Comparison of ENCODE assay signal across 8 cellular contexts in the genomic region with DNA sequence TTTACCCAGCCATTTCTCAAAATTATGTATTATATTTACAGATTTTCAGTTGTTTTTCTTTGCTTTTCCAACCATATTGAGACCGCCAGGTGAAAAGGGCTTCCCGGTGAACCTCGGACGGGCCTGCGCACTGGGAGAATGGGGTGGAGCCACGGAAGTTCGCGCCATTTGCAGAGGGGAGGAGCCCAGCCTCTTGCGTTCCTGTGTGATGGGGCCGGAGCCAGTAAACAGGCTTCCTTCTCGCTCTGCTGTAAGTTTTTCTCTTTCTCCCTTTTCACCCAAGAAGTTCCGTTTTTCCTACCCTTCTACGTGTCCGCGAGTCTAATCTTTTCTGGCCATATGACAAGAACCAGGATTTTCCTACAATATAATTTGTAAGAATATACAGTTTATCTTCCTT.
DNase-seq lines count a peak whose midpoint lies in the region; ATAC-seq and TF ChIP-seq lines count a peak whose summit lies in the region.

No MANE protein-coding gene starts in this region.

- H3K27me3 ChIP-seq in mesendoderm (ENCODE audit: insufficient read depth, low read length, poor library complexity) (no peaks in the 10 kb centered on the region), esophagus squamous epithelium (no peaks in the 10 kb centered on the region)

- CTCF ChIA-PET in GM10248 (lab: Yijun Ruan, JAX), result no interaction called here

- peak overlapping the region; percentile 31 for H3K9ac ChIP-seq in mesendoderm (ENCODE audit: low read length)

- H3K79me1 ChIP-seq in mesendoderm (ENCODE audit: low read length), result no peaks in the 10 kb centered on the region

- no peaks in the 10 kb centered on the region for H3K4me1 ChIP-seq in mesendoderm (ENCODE audit: control insufficient read depth, low read depth, low read length)
- H3K4me1 ChIP-seq in esophagus squamous epithelium, result peaks cover 0 to 5% (median 0%) of the 10 kb centered on the region in 3 donors

- H3K36me3 Mint-ChIP-seq in activated T-helper 1 cell treated with anti-CD3 and anti-CD28 coated beads, Interleukin-12 subunit alpha, Interleukin-12 subunit beta, Interleukin-2, Interleukin-4 antibody, amounts not matched to agents 30 ng/mL and 10 ng/mL and 1 ng/mL, durations not matched to agents 14 hours and 24 hours and 36 hours (ENCODE audit: low read depth), result no peaks in the 10 kb centered on the region

- POLR2A ChIA-PET in GM10248 (lab: Yijun Ruan, JAX), result no interaction called here

- peak overlapping the region; percentile 62 for H3K4me3 Mint-ChIP-seq in activated T-helper 1 cell treated with anti-CD3 and anti-CD28 coated beads, Interleukin-12 subunit alpha, Interleukin-12 subunit beta, Interleukin-2, Interleukin-4 antibody, amounts not matched to agents 30 ng/mL and 10 ng/mL and 1 ng/mL, durations not matched to agents 14 hours and 24 hours and 36 hours

- DNase-seq in GM10248 (ENCODE audit: extremely low spot score) (peak; percentile 18), mesendoderm (peak; percentile 70), esophagus squamous epithelium (lab: John Stamatoyannopoulos, UW) (no peak), GF-D8 (lab: John Stamatoyannopoulos, UW) (no peak), cerebellar nuclear complex (lab: John Stamatoyannopoulos, UW) (no peak)
- peak; percentile 8 for DNase-seq in activated T-helper 1 cell treated with anti-CD3 and anti-CD28 coated beads, Interleukin-12 subunit alpha, Interleukin-12 subunit beta, Interleukin-2, Interleukin-4 antibody, amounts not matched to agents 30 ng/mL and 10 ng/mL and 1 ng/mL, durations not matched to agents 14 hours and 24 hours and 36 hours (ENCODE audit: low spot score)

- H3K23ac ChIP-seq in mesendoderm (ENCODE audit: low read length), result no peak overlapping the region

- H4K5ac ChIP-seq in mesendoderm (ENCODE audit: low read length), result no peak overlapping the region

- TF ChIP-seq POLR2A in esophagus squamous epithelium (IDR thresholded peaks at IDR 0.05), result no peak

- no peaks in the 10 kb centered on the region for H3K79me2 ChIP-seq in mesendoderm (ENCODE audit: control insufficient read depth, insufficient read depth, low read length)

- no peak overlapping the region for H2BK120ac ChIP-seq in mesendoderm (ENCODE audit: low read depth, low read length)

- no peak overlapping the region for H3K27ac Mint-ChIP-seq in activated T-helper 1 cell treated with anti-CD3 and anti-CD28 coated beads, Interleukin-12 subunit alpha, Interleukin-12 subunit beta, Interleukin-2, Interleukin-4 antibody, amounts not matched to agents 30 ng/mL and 10 ng/mL and 1 ng/mL, durations not matched to agents 14 hours and 24 hours and 36 hours

- no peak overlapping the region for H2BK5ac ChIP-seq in mesendoderm (ENCODE audit: low read length)

- ATAC-seq in HG03565 (IDR thresholded peaks at IDR 0.05; ENCODE audit: unreplicated experiment) (peak; percentile 59), HG03196 (IDR thresholded peaks at IDR 0.05; ENCODE audit: unreplicated experiment) (no peak)

- H4K8ac ChIP-seq in mesendoderm (ENCODE audit: low read depth, low read length), result peak overlapping the region; percentile 76

- H3K36me3 ChIP-seq in mesendoderm (ENCODE audit: control insufficient read depth, insufficient read depth, low read length) (no peaks in the 10 kb centered on the region), esophagus squamous epithelium (no peaks in the 10 kb centered on the region)

- no peak overlapping the region for H3K4ac ChIP-seq in mesendoderm (ENCODE audit: low read depth, low read length)

- H3K18ac ChIP-seq in mesendoderm (ENCODE audit: low read length), result no peak overlapping the region

- no peaks in the 10 kb centered on the region for H3K9me3 ChIP-seq in esophagus squamous epithelium

- H3K4me2 ChIP-seq in mesendoderm (ENCODE audit: low read length), result no peak overlapping the region

- TF ChIP-seq CTCF in GM10248 (IDR thresholded peaks at IDR 0.05; ENCODE audit: control extremely low read depth, extremely low read depth, low read depth, missing control alignments) (no peak), esophagus squamous epithelium (IDR thresholded peaks at IDR 0.05) (no peak)

- H2BK15ac ChIP-seq in mesendoderm (replicated peaks; ENCODE audit: low read depth), result no peak overlapping the region

- WGBS in mesendoderm (ENCODE audit: extremely low coverage, insufficient coverage, low lambda C conversion rate), result no CpG with 5 or more reads among the region's 15 CpGs
- 85 to 97% methylated on average over 14 to 15 of the region's 15 CpGs for WGBS in esophagus squamous epithelium, 2 donors

- intact Hi-C loops in activated T-helper 1 cell treated with anti-CD3 and anti-CD28 coated beads, Interleukin-12 subunit alpha, Interleukin-12 subunit beta, Interleukin-2, Interleukin-4 antibody, amounts not matched to agents 30 ng/mL and 10 ng/mL and 1 ng/mL, durations not matched to agents 14 hours and 24 hours and 36 hours (cut with micrococcal nuclease), result no loop called here
- intact Hi-C loops in esophagus squamous epithelium (cut with DNase I), result no loop called here

- H3K27me3 Mint-ChIP-seq in activated T-helper 1 cell treated with anti-CD3 and anti-CD28 coated beads, Interleukin-12 subunit alpha, Interleukin-12 subunit beta, Interleukin-2, Interleukin-4 antibody, amounts not matched to agents 30 ng/mL and 10 ng/mL and 1 ng/mL, durations not matched to agents 14 hours and 24 hours and 36 hours (ENCODE audit: insufficient read depth), result no peaks in the 10 kb centered on the region

- H2AK5ac ChIP-seq in mesendoderm (ENCODE audit: low read length), result no peak overlapping the region

- H3K9me3 Mint-ChIP-seq in activated T-helper 1 cell treated with anti-CD3 and anti-CD28 coated beads, Interleukin-12 subunit alpha, Interleukin-12 subunit beta, Interleukin-2, Interleukin-4 antibody, amounts not matched to agents 30 ng/mL and 10 ng/mL and 1 ng/mL, durations not matched to agents 14 hours and 24 hours and 36 hours, result no peaks in the 10 kb centered on the region

- H3K4me3 ChIP-seq in mesendoderm (ENCODE audit: low read length) (no peak overlapping the region), esophagus squamous epithelium (no peak overlapping the region)

- no peak overlapping the region for H3K27ac ChIP-seq in mesendoderm (ENCODE audit: low read depth, low read length)
- H3K27ac ChIP-seq in esophagus squamous epithelium, result no peak overlapping the region

- no peaks in the 10 kb centered on the region for H3K4me1 Mint-ChIP-seq in activated T-helper 1 cell treated with anti-CD3 and anti-CD28 coated beads, Interleukin-12 subunit alpha, Interleukin-12 subunit beta, Interleukin-2, Interleukin-4 antibody, amounts not matched to agents 30 ng/mL and 10 ng/mL and 1 ng/mL, durations not matched to agents 14 hours and 24 hours and 36 hours (ENCODE audit: low read depth)

- H3K56ac ChIP-seq in mesendoderm (ENCODE audit: low read length), result no peak overlapping the region

Comparison
In these comparisons a context has a peak if more than half of its experiments do, and no peak if none do; other contexts are left out.
1. DNase-seq: peak in GM10248 (single experiment), activated T-helper 1 cell treated with anti-CD3 and anti-CD28 coated beads, Interleukin-12 subunit alpha, Interleukin-12 subunit beta, Interleukin-2, Interleukin-4 antibody, amounts not matched to agents 30 ng/mL and 10 ng/mL and 1 ng/mL, durations not matched to agents 14 hours and 24 hours and 36 hours (single experiment) and mesendoderm (single experiment); none in esophagus squamous epithelium (single experiment), GF-D8 (single experiment) and cerebellar nuclear complex (0 of 2).